ENCODE assay signal across 12 cellular contexts in genomic region chr12:54374555-54375257, GRCh38. TPM values are rescaled to one million over a fixed set of nuclear protein-coding genes. Genes with fewer than 3 reads are reported as not detected.
DNase-seq lines count a peak whose midpoint lies in the region; ATAC-seq and FAIRE-seq lines count a peak whose summit lies in the region.
"Had no signal": no experiment of that assay in that cellular context is flagged by ENCODE, and none has a peak within 500 bp of the region (broad histone marks: within the 10 kb centered on the region; RNA-seq: fewer than 3 reads in every experiment).

No MANE protein-coding gene starts in this region.

- H3K36me3 Mint-ChIP-seq in activated T-cell treated with anti-CD3 and anti-CD28 coated beads, Interleukin-2, amount 50 U/mL, for 24 hours (ENCODE audit: low read depth), result no peaks in the 10 kb centered on the region
- H3K36me3 Mint-ChIP-seq: activated CD4-positive, alpha-beta memory T cell treated with anti-CD3 and anti-CD28 coated beads for 36 hours; activated naive CD8-positive, alpha-beta T cell had no signal

- DNase-seq in Right ventricle myocardium superior (peak; percentile 74), Right ventricle myocardium inferior (ENCODE audit: missing footprints) (no peak), SK-N-MC (ENCODE audit: low read depth, low spot score) (no peak), RCC 7860 (ENCODE audit: low spot score) (no peak), urothelium cell line (ENCODE audit: low spot score) (no peak)
- DNase-seq in activated T-cell treated with anti-CD3 and anti-CD28 coated beads, Interleukin-2, amount 50 U/mL, for 24 hours, result no peak
- DNase-seq: activated CD4-positive, alpha-beta memory T cell treated with anti-CD3 and anti-CD28 coated beads for 36 hours; effector CD4-positive, alpha-beta T cell had no signal

- H3K27me3 Mint-ChIP-seq in activated T-cell treated with anti-CD3 and anti-CD28 coated beads, Interleukin-2, amount 50 U/mL, for 24 hours, result no peaks in the 10 kb centered on the region
- H3K27me3 Mint-ChIP-seq: activated CD4-positive, alpha-beta memory T cell treated with anti-CD3 and anti-CD28 coated beads for 36 hours; activated naive CD8-positive, alpha-beta T cell had no signal

- peaks cover 15% of the 10 kb centered on the region for H3K4me1 Mint-ChIP-seq in activated T-cell treated with anti-CD3 and anti-CD28 coated beads, Interleukin-2, amount 50 U/mL, for 24 hours (ENCODE audit: low read depth)

- peak overlapping the region; percentile 84 for H3K27ac ChIP-seq in SK-N-MC
- H3K27ac ChIP-seq in layer of hippocampus (ENCODE audit: low read depth, low read length), result peak overlapping the region; percentile 49

- H3K9me3 Mint-ChIP-seq in activated T-cell treated with anti-CD3 and anti-CD28 coated beads, Interleukin-2, amount 50 U/mL, for 24 hours, result no peaks in the 10 kb centered on the region
- H3K9me3 Mint-ChIP-seq: activated CD4-positive, alpha-beta memory T cell treated with anti-CD3 and anti-CD28 coated beads for 36 hours had no signal

- H3K36me3 ChIP-seq in SK-N-MC (ENCODE audit: insufficient read depth, low read length), result no peaks in the 10 kb centered on the region; the same call in 1 of the 2 replicates

- H3K9me3 ChIP-seq in SK-N-MC (ENCODE audit: low read depth, low read length), result no peaks in the 10 kb centered on the region

- no peak overlapping the region for H3K4me3 Mint-ChIP-seq in activated T-cell treated with anti-CD3 and anti-CD28 coated beads, Interleukin-2, amount 50 U/mL, for 24 hours
- H3K4me3 Mint-ChIP-seq: activated CD4-positive, alpha-beta memory T cell treated with anti-CD3 and anti-CD28 coated beads for 36 hours; activated naive CD8-positive, alpha-beta T cell had no signal

- no peak overlapping the region for H3K27ac Mint-ChIP-seq in activated T-cell treated with anti-CD3 and anti-CD28 coated beads, Interleukin-2, amount 50 U/mL, for 24 hours
- H3K27ac Mint-ChIP-seq: activated CD4-positive, alpha-beta memory T cell treated with anti-CD3 and anti-CD28 coated beads for 36 hours had no signal

- intact Hi-C loops in Right ventricle myocardium superior (cut with DNase I), result no loop called here
- intact Hi-C loops in Right ventricle myocardium inferior (cut with DNase I), result no loop called here

- FAIRE-seq in RCC 7860 (lab: Jason Lieb, UNC) (no peak), urothelium cell line (lab: Jason Lieb, UNC) (no peak)

- H3K4me3 ChIP-seq in SK-N-MC, result no peak overlapping the region
- H3K4me3 ChIP-seq: smooth muscle cell had no signal

- ATAC-seq in Right ventricle myocardium superior (ENCODE audit: poor library complexity) (no peak), Right ventricle myocardium inferior (no peak), GM18867 (IDR thresholded peaks at IDR 0.05; ENCODE audit: unreplicated experiment) (no peak)

- H3K9ac ChIP-seq in SK-N-MC (ENCODE audit: insufficient read length), result peak overlapping the region; percentile 64

- H3K27me3 ChIP-seq in layer of hippocampus (ENCODE audit: control insufficient read depth, insufficient read depth, low read length), result no peaks in the 10 kb centered on the region

RNA-seq across cellular contexts. Expression of gene ZNF385A, which starts 9.8 kb away (rescaled TPM):
- total RNA-seq in Right ventricle myocardium superior (10.7 TPM), Right ventricle myocardium inferior (11.6 TPM)

RNA-seq across cellular contexts. Expression of gene GPR84, which starts 10.4 kb away (rescaled TPM):
- total RNA-seq in Right ventricle myocardium superior (not detected), Right ventricle myocardium inferior (0.22 TPM)

RNA-seq across cellular contexts. Expression of gene ITGA5, which starts 44.4 kb away (rescaled TPM):
- total RNA-seq in Right ventricle myocardium superior (51.6 TPM), Right ventricle myocardium inferior (53.5 TPM)

RNA-seq across cellular contexts. Expression of gene COPZ1, which starts 49.8 kb away (rescaled TPM):
- total RNA-seq in Right ventricle myocardium superior (116 TPM), Right ventricle myocardium inferior (130 TPM)
